ENCODE assay signal across 10 cellular contexts in the genomic region with DNA sequence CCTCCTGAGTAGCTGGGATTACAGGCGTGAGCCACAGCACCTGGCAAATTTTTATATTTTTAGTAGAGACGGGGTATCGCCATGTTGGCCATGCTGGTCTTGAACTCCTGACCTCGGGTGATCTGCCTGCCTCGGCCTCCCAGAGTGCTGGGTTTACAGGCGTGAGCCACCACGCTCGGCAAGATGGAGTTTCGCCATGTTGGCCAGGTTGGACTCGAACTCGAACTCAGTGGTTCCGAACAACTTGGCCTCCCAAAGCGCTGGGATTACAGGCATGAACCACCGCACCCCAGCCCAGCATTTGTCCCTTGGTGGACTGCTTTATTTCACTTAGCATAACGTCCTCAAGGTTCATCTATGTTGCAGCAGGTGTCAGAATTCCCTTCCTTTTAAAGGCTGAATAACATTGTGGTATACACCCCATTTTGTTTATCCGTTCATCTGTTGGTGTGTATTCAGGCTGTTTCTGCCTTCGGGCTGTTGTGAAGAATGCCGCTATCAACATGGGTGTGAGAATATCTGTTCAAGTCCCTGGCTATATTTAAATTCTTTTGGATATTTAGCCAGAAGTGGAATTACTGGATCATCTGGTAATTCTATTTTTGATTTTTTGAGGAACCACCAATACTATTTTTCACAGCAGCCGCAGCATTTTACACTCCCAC. TPM values are rescaled to one million over a fixed set of nuclear protein-coding genes. Genes with fewer than 3 reads are reported as not detected.
DNase-seq lines count a peak whose midpoint lies in the region; ATAC-seq, FAIRE-seq and TF ChIP-seq lines count a peak whose summit lies in the region.
"Had no signal": no experiment of that assay in that cellular context is flagged by ENCODE, and none has a peak within 500 bp of the region (broad histone marks: within the 10 kb centered on the region; RNA-seq: fewer than 3 reads in every experiment).

No MANE protein-coding gene starts in this region.

- 92% methylated on average over 19 of the region's 19 CpGs; no CpG with 5 or more reads in 1 of the 2 experiments for WGBS in H1 (ENCODE audit: extremely low coverage in 1 of 2, insufficient coverage in 1 of 2, insufficient read length in 1 of 2, insufficient replicate concordance in 2 of 2, low coverage in 1 of 2, low lambda C conversion rate in 2 of 2, missing lambda C conversion rate in 1 of 2), 2 experiments

- H3K36me3 ChIP-seq in OCI-LY7 (ENCODE audit: insufficient read depth, low read length) (peaks cover 36% of the 10 kb centered on the region), H1 (ENCODE audit: control insufficient read depth in 2 of 4, insufficient read depth in 4 of 4, low read length in 3 of 4) (peaks cover 0 to 4% (median 1%) of the 10 kb centered on the region in 4 experiments; a peak in 2 of 8 replicates)

- peak overlapping the region; percentile 89 for H3K27ac Mint-ChIP-seq in osteocyte (ENCODE audit: unreplicated experiment)

- H3K18ac ChIP-seq in H1 (ENCODE audit: extremely low read depth, low read length) = no peak overlapping the region

- no peak for TF ChIP-seq EP300 in H1 (IDR thresholded peaks at IDR 0.05; ENCODE audit: borderline replicate concordance in 1 of 2, low read depth in 2 of 2, low read length in 2 of 2)

- H3K79me2 ChIP-seq in OCI-LY7 (ENCODE audit: insufficient read depth, low read depth, low read length) = peaks cover 34% of the 10 kb centered on the region
- peaks cover 0 to 21% of the 10 kb centered on the region in 2 experiments; a peak in 3 of 4 replicates for H3K79me2 ChIP-seq in H1 (ENCODE audit: control insufficient read depth in 1 of 2, insufficient read depth in 2 of 2, low read length in 2 of 2)

- no peak overlapping the region for H4K5ac ChIP-seq in H1 (ENCODE audit: insufficient read length, low read depth, low read length)

- TF ChIP-seq POLR2A in H1 (IDR thresholded peaks at IDR 0.05; ENCODE audit: control extremely low read depth in 1 of 2, low read depth in 2 of 2, low read length in 2 of 2) (no peak), GM12891 (IDR thresholded peaks at IDR 0.05; ENCODE audit: low read depth, low read length) (no peak)

- peak overlapping the region; percentile 65; the same call in 1 of the 2 replicates for H3K4me2 ChIP-seq in OCI-LY7 (ENCODE audit: low read length)
- H3K4me2 ChIP-seq in H1 (ENCODE audit: insufficient read depth in 1 of 2, low read depth in 2 of 2, low read length in 2 of 2) = peak overlapping the region; percentile 64 to 69; a peak in 3 of 4 replicates

- H2AFZ ChIP-seq in OCI-LY7 (ENCODE audit: low read length) (peak overlapping the region; percentile 94; the same call in 1 of the 2 replicates), H1 (ENCODE audit: low read length) (no peak overlapping the region)

- H4K8ac ChIP-seq in H1 (ENCODE audit: extremely low read depth, insufficient read depth, low read length) = no peak overlapping the region

- no peak overlapping the region for H2BK5ac ChIP-seq in H1 (ENCODE audit: low read depth, low read length)

- no peak overlapping the region for H4K91ac ChIP-seq in H1 (replicated peaks; ENCODE audit: insufficient read length, low read length)

- no peak overlapping the region for H3K56ac ChIP-seq in H1 (replicated peaks; ENCODE audit: insufficient read length, low read depth, low read length)

- no peak for TF ChIP-seq RAD21 in H1 (IDR thresholded peaks at IDR 0.05 in 1 of 2, conservative IDR thresholded peaks at IDR 0.05 in 1 of 2; ENCODE audit: low read depth in 2 of 2, low read length in 2 of 2)

- intact Hi-C loops in OCI-LY7 (cut with micrococcal nuclease; ENCODE audit: unreplicated experiment) = loop anchor here (2.0 kb wide), 1 partner anchor 20 kb away; the partner anchor contains the start of gene SLC35F6

- peaks cover 10% of the 10 kb centered on the region for H3K36me3 Mint-ChIP-seq in osteocyte (ENCODE audit: unreplicated experiment)

- ATAC-seq in GM19351 (IDR thresholded peaks at IDR 0.05; ENCODE audit: unreplicated experiment) = no peak

- H3K79me1 ChIP-seq in H1 (ENCODE audit: low read depth, low read length) = peaks cover 10% of the 10 kb centered on the region; the same call in 1 of the 2 replicates

- H3K4me3 ChIP-seq in OCI-LY7 (ENCODE audit: low read depth, low read length, poor library complexity, severe bottlenecking) (no peak overlapping the region), H1 (ENCODE audit: extremely low read depth in 1 of 4, insufficient read depth in 2 of 4, low read depth in 3 of 4, low read length in 4 of 4) (peak overlapping the region in 2 of 4 experiments; percentile 3 to 75; a peak in 4 of 8 replicates)

- peak; percentile 13 for DNase-seq in DMS53 (lab: John Stamatoyannopoulos, UW)
- DNase-seq in DMS53 treated with DMSO at 0.1 percent for 48 hours (lab: John Stamatoyannopoulos, UW; ENCODE audit: unreplicated experiment) = no peak
- no peak for DNase-seq in OCI-LY7 (ENCODE audit: low spot score)
- DNase-seq in H1 (ENCODE audit: low read depth in 1 of 2, low spot score in 2 of 2) = no peak
- no peak for DNase-seq in osteocyte (ENCODE audit: extremely low spot score, unreplicated experiment)
- DNase-seq in GM12891 (ENCODE audit: insufficient read length, low spot score) = no peak
- DNase-seq in activated effector memory CD4-positive, alpha-beta T cell treated with Interleukin-2 at 50 U/mL for 16 hours = no peak
- DNase-seq: 8988T, NCI-H146 had no signal

- H3K9me2 ChIP-seq in OCI-LY7 (ENCODE audit: insufficient read depth, low read length) = no peaks in the 10 kb centered on the region

- POLR2A ChIA-PET in OCI-LY7 (lab: Charles Lee) = no interaction called here
- POLR2A ChIA-PET in H1 (lab: Charles Lee; ENCODE audit: partially characterized antibody) = interaction anchor here (0.7 kb wide), 1 partner anchor 160 kb away, joined by 3 read pairs; no protein-coding TSS in a partner anchor

- no peak overlapping the region for H2BK120ac ChIP-seq in H1 (replicated peaks; ENCODE audit: low read depth, low read length)

- H3K4me1 ChIP-seq in OCI-LY7 (ENCODE audit: insufficient read depth, low read length, poor library complexity, severe bottlenecking) (peaks cover 23% of the 10 kb centered on the region), H1 (replicated peaks in 1 of 4; ENCODE audit: control insufficient read depth in 3 of 4, insufficient read depth in 4 of 4, low read length in 3 of 4) (peaks cover 0 to 1% (median 0%) of the 10 kb centered on the region in 4 experiments; a peak in 2 of 7 replicates)

- CTCF ChIA-PET in OCI-LY7 (lab: Charles Lee; ENCODE audit: unreplicated experiment) = no interaction called here
- CTCF ChIA-PET in H1 (lab: Charles Lee; ENCODE audit: partially characterized antibody) = interaction anchor here (0.7 kb wide), 1 partner anchor 36 kb away, joined by 3 read pairs; no protein-coding TSS in a partner anchor

- FAIRE-seq in H1 (lab: Jason Lieb, UNC) (no peak), GM12891 (lab: Jason Lieb, UNC) (no peak)

- H4K20me1 ChIP-seq in OCI-LY7 (ENCODE audit: insufficient read depth, low read length) = no peaks in the 10 kb centered on the region
- peaks cover 0 to 9% of the 10 kb centered on the region in 2 experiments for H4K20me1 ChIP-seq in H1 (replicated peaks in 1 of 2; ENCODE audit: control insufficient read depth in 1 of 2, insufficient read depth in 2 of 2, low read length in 2 of 2)

- BruUV-seq in OCI-LY7 (replicated peaks; lab: Mats Ljungman, UMichigan) = no TSS peak

- 0 out of 2 replicates have a peak overlapping the region, but pooled peaks have one; percentile 8 for H2AK5ac ChIP-seq in H1 (ENCODE audit: low read depth, low read length)

- peak overlapping the region; percentile 78 for H3K4me3 Mint-ChIP-seq in osteocyte (ENCODE audit: unreplicated experiment)

- H3K4ac ChIP-seq in H1 (replicated peaks; ENCODE audit: insufficient read length, low read depth, low read length) = no peak overlapping the region

- peaks cover 7% of the 10 kb centered on the region; the same call in 1 of the 2 replicates for H3K9me3 ChIP-seq in OCI-LY7 (ENCODE audit: low read length)
- H3K9me3 ChIP-seq in H1 (ENCODE audit: insufficient read depth in 2 of 2, low read depth in 1 of 2, low read length in 1 of 2) = no peaks in the 10 kb centered on the region

- no peak overlapping the region; the same call in 1 of the 2 replicates for H2BK15ac ChIP-seq in H1 (ENCODE audit: low read length)

- no peak overlapping the region; a peak in 1 of 7 replicates for H3K9ac ChIP-seq in H1 (replicated peaks in 1 of 4; ENCODE audit: extremely low read depth in 1 of 4, low read depth in 3 of 4, low read length in 3 of 4)

- peaks cover 25% of the 10 kb centered on the region for H3K4me1 Mint-ChIP-seq in osteocyte (ENCODE audit: unreplicated experiment)

- H3K27me3 Mint-ChIP-seq in osteocyte (ENCODE audit: unreplicated experiment) = no peaks in the 10 kb centered on the region

- H3K27ac ChIP-seq in OCI-LY7 (ENCODE audit: low read depth, low read length, poor library complexity, severe bottlenecking) = no peak overlapping the region
- no peak overlapping the region for H3K27ac ChIP-seq in H1 (ENCODE audit: low read depth, low read length)

- H2BK20ac ChIP-seq in H1 (ENCODE audit: low read length) = no peak overlapping the region

- peaks cover 0 to 5% (median 4%) of the 10 kb centered on the region in 4 experiments; a peak in 2 of 7 replicates for H3K27me3 ChIP-seq in H1 (replicated peaks in 1 of 4; ENCODE audit: control insufficient read depth in 3 of 4, extremely low read depth in 1 of 4, insufficient read depth in 3 of 4, low read length in 3 of 4)

- TF ChIP-seq CTCF in OCI-LY7 (conservative IDR thresholded peaks at IDR 0.05; ENCODE audit: low read length) (no peak), H1 (IDR thresholded peaks at IDR 0.05; ENCODE audit: control extremely low read depth in 1 of 3, insufficient read depth in 1 of 3, low read depth in 1 of 3, low read length in 3 of 3) (no peak), osteocyte (IDR thresholded peaks at IDR 0.05) (no peak)

- H3K9me3 Mint-ChIP-seq in osteocyte (ENCODE audit: unreplicated experiment) = no peaks in the 10 kb centered on the region

- H3K14ac ChIP-seq in H1 (ENCODE audit: insufficient read length) = no peak overlapping the region

- no peak overlapping the region for H3K23ac ChIP-seq in H1 (ENCODE audit: insufficient read length)

- H2BK12ac ChIP-seq in H1 (ENCODE audit: low read depth, low read length) = peak overlapping the region; percentile 35; the same call in 1 of the 2 replicates

- H3K23me2 ChIP-seq in H1 (ENCODE audit: low read depth, low read length) = peaks cover 8% of the 10 kb centered on the region

RNA-seq across cellular contexts. Expression of gene CENPA, which starts 1.2 kb away (rescaled TPM):
- total RNA-seq in OCI-LY7 (2014; rRNA removed; shearing (Covaris generic)) = 27.8 and 48.2 TPM in 2 replicates
- total RNA-seq in OCI-LY7 (2022) = 63.6 and 67.9 TPM in 2 replicates
- 28.5 and 30.9 TPM in 2 replicates for total RNA-seq in H1 (2021; fragmentation: NEBNext Ultra II Directional; extraction: Animal tissue kit (Norgen Biotek cat#: 25700))
- 17.6 and 19.4 TPM in 2 replicates for polyA plus RNA-seq in H1 (2011; rRNA removed)
- 19.1 TPM for polyA plus RNA-seq in H1 (2011; cell fraction: cytosol; rRNA removed)
- 15.4 TPM for polyA plus RNA-seq in H1 (2011; cell fraction: nucleus; rRNA removed)
- polyA plus RNA-seq in H1 (2012, experiment 1 of 2) = 15.1 to 18.3 TPM (median 17.2 TPM) in 4 replicates
- polyA plus RNA-seq in H1 (2012, experiment 2 of 2) = 19.3 TPM
- polyA plus RNA-seq in H1 (2013, experiment 1 of 2) = 16.2 TPM
- 17.2 TPM for polyA plus RNA-seq in H1 (2013, experiment 2 of 2)
- 14.0 and 19.9 TPM in 2 replicates for polyA minus RNA-seq in H1 (2011; rRNA and poly(A)+ RNA removed)
- 16.4 TPM for polyA minus RNA-seq in H1 (2011; cell fraction: cytosol; rRNA and poly(A)+ RNA removed)
- 10.6 TPM for polyA minus RNA-seq in H1 (2011; cell fraction: nucleus; rRNA and poly(A)+ RNA removed)
- total RNA-seq in osteocyte = 4.6 and 5.1 TPM in 2 replicates
- 13.3 TPM for polyA plus RNA-seq in GM12891 (2012; ENCODE audit: low read depth, missing spikeins)

RNA-seq across cellular contexts. Expression of gene SLC35F6, which starts 20.6 kb away (rescaled TPM):
- 10.4 and 10.6 TPM in 2 replicates for total RNA-seq in OCI-LY7 (2014; rRNA removed; shearing (Covaris generic))
- total RNA-seq in OCI-LY7 (2022) (12.9 and 15.0 TPM in 2 replicates), osteocyte (40.5 and 46.4 TPM in 2 replicates)
- total RNA-seq in H1 (2021; fragmentation: NEBNext Ultra II Directional; extraction: Animal tissue kit (Norgen Biotek cat#: 25700)) = 11.2 and 11.6 TPM in 2 replicates
- polyA plus RNA-seq in H1 (2011; rRNA removed) = 12.9 and 13.5 TPM in 2 replicates
- polyA plus RNA-seq in H1 (2011; cell fraction: cytosol; rRNA removed) = 7.3 TPM
- polyA plus RNA-seq in H1 (2011; cell fraction: nucleus; rRNA removed) = 6.5 TPM
- 7.5 to 10.5 TPM (median 8.8 TPM) in 4 replicates for polyA plus RNA-seq in H1 (2012, experiment 1 of 2)
- 8.0 TPM for polyA plus RNA-seq in H1 (2012, experiment 2 of 2)
- polyA plus RNA-seq in H1 (2013, experiment 1 of 2) = 14.9 TPM
- 17.3 TPM for polyA plus RNA-seq in H1 (2013, experiment 2 of 2)
- 19.7 and 19.8 TPM in 2 replicates for polyA minus RNA-seq in H1 (2011; rRNA and poly(A)+ RNA removed)
- polyA minus RNA-seq in H1 (2011; cell fraction: cytosol; rRNA and poly(A)+ RNA removed) = 12.4 TPM
- polyA minus RNA-seq in H1 (2011; cell fraction: nucleus; rRNA and poly(A)+ RNA removed) = 9.9 TPM
- polyA plus RNA-seq in GM12891 (2012; ENCODE audit: low read depth, missing spikeins) = 1.6 TPM
